In genomic region chr2:175579646-175580045, GRCh38 we compare ENCODE assay signal across 16 cellular contexts.
A peak's percentile ranks its signal among the peaks of the same experiment; 100 is the strongest.
DNase-seq lines count a peak whose midpoint lies in the region; ATAC-seq and TF ChIP-seq lines count a peak whose summit lies in the region.
"Had no signal": no experiment of that assay in that cellular context is flagged by ENCODE, and none has a peak within 500 bp of the region (broad histone marks: within the 10 kb centered on the region; RNA-seq: fewer than 3 reads in every experiment).

No MANE protein-coding gene starts in this region.

- no peak overlapping the region for H3K27ac Mint-ChIP-seq in stimulated activated memory B cell treated with anti-CD40 and anti-IgM and Interleukin-4, amounts not matched to agents 10 μg/mL and 1 μg/mL and 100 μg/mL, for 72 hours
- H3K27ac Mint-ChIP-seq in chondrocyte (ENCODE audit: unreplicated experiment): no peak overlapping the region

- H3K36me3 Mint-ChIP-seq in stimulated activated memory B cell treated with anti-CD40 and anti-IgM and Interleukin-4, amounts not matched to agents 10 μg/mL and 1 μg/mL and 100 μg/mL, for 72 hours: no peaks in the 10 kb centered on the region
- H3K36me3 Mint-ChIP-seq in chondrocyte (ENCODE audit: low read depth): no peaks in the 10 kb centered on the region

- no peaks in the 10 kb centered on the region for H3K27me3 Mint-ChIP-seq in stimulated activated memory B cell treated with anti-CD40 and anti-IgM and Interleukin-4, amounts not matched to agents 10 μg/mL and 1 μg/mL and 100 μg/mL, for 72 hours
- H3K27me3 Mint-ChIP-seq in chondrocyte (ENCODE audit: low read depth): peaks cover 3% of the 10 kb centered on the region

- in situ Hi-C loops in KBM-7 (cut with MboI; ENCODE audit: low pct_unique_long_range_greater_than_20kb, low sequenced_read_pairs): no loop called here

- no peak overlapping the region for H3K4me3 Mint-ChIP-seq in stimulated activated memory B cell treated with anti-CD40 and anti-IgM and Interleukin-4, amounts not matched to agents 10 μg/mL and 1 μg/mL and 100 μg/mL, for 72 hours
- no peak overlapping the region for H3K4me3 Mint-ChIP-seq in chondrocyte (ENCODE audit: unreplicated experiment)
- H3K4me3 Mint-ChIP-seq: CD14-positive monocyte had no signal

- no peak for ATAC-seq in stimulated activated memory B cell treated with anti-CD40 and anti-IgM and Interleukin-4, amounts not matched to agents 10 μg/mL and 1 μg/mL and 100 μg/mL, for 72 hours
- ATAC-seq: HepG2 had no signal

- no peak for TF ChIP-seq CTCF in chondrocyte (IDR thresholded peaks at IDR 0.05)

- H3K4me1 Mint-ChIP-seq in stimulated activated memory B cell treated with anti-CD40 and anti-IgM and Interleukin-4, amounts not matched to agents 10 μg/mL and 1 μg/mL and 100 μg/mL, for 72 hours: peaks cover 12% of the 10 kb centered on the region
- no peaks in the 10 kb centered on the region for H3K4me1 Mint-ChIP-seq in chondrocyte (ENCODE audit: low read depth)

- intact Hi-C loops in posterior cingulate gyrus (cut with DNase I): no loop called here

- DNase-seq in KBM-7: peak; percentile 57
- DNase-seq in NOMO-1 treated with DMSO at 0.1 percent for 48 hours (lab: John Stamatoyannopoulos, UW; ENCODE audit: unreplicated experiment): peak; percentile 86
- peak; percentile 90 for DNase-seq in SKM-1 treated with dmso at 0.1 percent for 144 hours (lab: John Stamatoyannopoulos, UW; ENCODE audit: unreplicated experiment)
- DNase-seq in pons (ENCODE audit: low spot score): peak; percentile 23
- DNase-seq in posterior cingulate gyrus: no peak
- no peak for DNase-seq in KG1 (lab: John Stamatoyannopoulos, UW)
- DNase-seq in chondrocyte (ENCODE audit: low spot score): no peak
- DNase-seq: COR-L47, MG63, NCI-H1436, NCI-H2029 treated with DMSO at 0.1 percent for 48 hours, SHP77 treated with DMSO at 0.1 percent for 48 hours, SW 1271 had no signal

- peaks cover 3% of the 10 kb centered on the region for H3K9me3 Mint-ChIP-seq in stimulated activated memory B cell treated with anti-CD40 and anti-IgM and Interleukin-4, amounts not matched to agents 10 μg/mL and 1 μg/mL and 100 μg/mL, for 72 hours
- peaks cover 3% of the 10 kb centered on the region for H3K9me3 Mint-ChIP-seq in chondrocyte (ENCODE audit: low read depth)

Comparison
In these comparisons a context has a peak if more than half of its experiments do, and no peak if none do; other contexts are left out.
1. DNase-seq: peak in KBM-7 (single experiment), NOMO-1 treated with DMSO at 0.1 percent for 48 hours (single experiment), SKM-1 treated with dmso at 0.1 percent for 144 hours (single experiment) and pons (single experiment); none in posterior cingulate gyrus (0 of 10), KG1 (single experiment) and chondrocyte (single experiment).